25 cellular contexts compared by ENCODE assay signal in genomic region chr4:15378493-15378892, GRCh38. TPM values are rescaled to one million over a fixed set of nuclear protein-coding genes. Genes with fewer than 3 reads are reported as not detected.
DNase-seq lines count a peak whose midpoint lies in the region; ATAC-seq and TF ChIP-seq lines count a peak whose summit lies in the region.
"Had no signal": no experiment of that assay in that cellular context is flagged by ENCODE, and none has a peak within 500 bp of the region (broad histone marks: within the 10 kb centered on the region; RNA-seq: fewer than 3 reads in every experiment).

No MANE protein-coding gene starts in this region.

- TF ChIP-seq POLR2A in gastroesophageal sphincter (IDR thresholded peaks at IDR 0.05) = no peak

- H3K36me3 ChIP-seq in SK-N-SH (replicated peaks in 1 of 2; ENCODE audit: control insufficient read depth in 1 of 2, insufficient read depth in 2 of 2, low read length in 1 of 2) = no peaks in the 10 kb centered on the region
- no peaks in the 10 kb centered on the region for H3K36me3 ChIP-seq in Loucy (ENCODE audit: insufficient read depth, low read length)
- H3K36me3 ChIP-seq in gastroesophageal sphincter = no peaks in the 10 kb centered on the region
- H3K36me3 ChIP-seq in smooth muscle cell (ENCODE audit: low read depth) = no peaks in the 10 kb centered on the region
- H3K36me3 ChIP-seq: BE2C had no signal

- TF ChIP-seq CTCF in SK-N-SH (IDR thresholded peaks at IDR 0.05) = no peak
- no peak for TF ChIP-seq CTCF in Loucy (conservative IDR thresholded peaks at IDR 0.05; ENCODE audit: low read length)
- no peak for TF ChIP-seq CTCF in gastroesophageal sphincter (IDR thresholded peaks at IDR 0.05)
- TF ChIP-seq CTCF in smooth muscle cell (IDR thresholded peaks at IDR 0.05; ENCODE audit: borderline replicate concordance, insufficient read depth, poor library complexity, severe bottlenecking) = no peak

- DNase-seq in SK-N-SH = no peak
- DNase-seq in smooth muscle cell (lab: John Stamatoyannopoulos, UW; ENCODE audit: unreplicated experiment) = no peak
- DNase-seq in GOT3 (lab: John Stamatoyannopoulos, UW) = no peak
- no peak for DNase-seq in NK-92 (lab: John Stamatoyannopoulos, UW; ENCODE audit: unreplicated experiment)
- no peak for DNase-seq in SHP77 (lab: John Stamatoyannopoulos, UW)
- DNase-seq: BE2C; Caco-2; CD4-positive, alpha-beta T cell; DMS153; GDM1; KBM-7; NCI-H1417 treated with DMSO at 0.1 percent for 48 hours; NCI-H187 treated with DMSO at 0.1 percent for 48 hours; NCI-H226; NCI-H524 treated with DMSO at 0.1 percent for 48 hours; PC-3 had no signal

- H3K27ac ChIP-seq in SK-N-SH (ENCODE audit: low read depth in 2 of 2, low read length in 1 of 2) (no peak overlapping the region), gastroesophageal sphincter (peak overlapping the region in 3 of 4 donors; percentile 7 to 34 (median 25)), smooth muscle cell (ENCODE audit: low read depth) (peak overlapping the region; percentile 22)
- H3K27ac ChIP-seq: 22Rv1, RWPE1 had no signal

- H3K27me3 ChIP-seq in SK-N-SH (ENCODE audit: insufficient read depth) (no peaks in the 10 kb centered on the region), Loucy (ENCODE audit: insufficient read depth, low read length, poor library complexity, severe bottlenecking) (no peaks in the 10 kb centered on the region), gastroesophageal sphincter (no peaks in the 10 kb centered on the region), smooth muscle cell (ENCODE audit: low read depth) (no peaks in the 10 kb centered on the region)
- H3K27me3 ChIP-seq: BE2C had no signal

- POLR2A ChIA-PET in SK-N-SH (lab: Yijun Ruan, JAX) = no interaction called here

- no peaks in the 10 kb centered on the region for H3K79me2 ChIP-seq in SK-N-SH (ENCODE audit: insufficient read depth)
- no peaks in the 10 kb centered on the region for H3K79me2 ChIP-seq in Loucy (ENCODE audit: insufficient read depth, low read length)
- no peaks in the 10 kb centered on the region for H3K79me2 ChIP-seq in smooth muscle cell (ENCODE audit: low read depth)

- no peaks in the 10 kb centered on the region for H3F3A ChIP-seq in SK-N-SH (replicated peaks; ENCODE audit: insufficient read depth)
- no peaks in the 10 kb centered on the region; the same call in 1 of the 2 replicates for H3F3A ChIP-seq in Loucy (ENCODE audit: low read depth)
- peaks cover 8% of the 10 kb centered on the region for H3F3A ChIP-seq in smooth muscle cell (ENCODE audit: low read depth)

- 26% methylated on average over 1 of the region's 1 CpG for WGBS in SK-N-SH (ENCODE audit: low lambda C conversion rate)
- WGBS in gastroesophageal sphincter (ENCODE audit: low coverage in 1 of 2), 2 donors = 0 to 13% methylated on average over 1 of the region's 1 CpG
- WGBS in smooth muscle cell (ENCODE audit: low lambda C conversion rate) = 42% methylated on average over 1 of the region's 1 CpG

- H3K4me1 ChIP-seq in SK-N-SH (ENCODE audit: control insufficient read depth in 1 of 2, insufficient read depth in 2 of 2, low read depth in 1 of 2, low read length in 1 of 2) (peaks cover 2 to 13% of the 10 kb centered on the region in 2 experiments), Loucy (ENCODE audit: insufficient read depth, low read length, poor library complexity, severe bottlenecking) (peaks cover 57% of the 10 kb centered on the region), gastroesophageal sphincter (peaks cover 0 to 51% (median 10%) of the 10 kb centered on the region in 3 donors), smooth muscle cell (ENCODE audit: low read depth) (peaks cover 11% of the 10 kb centered on the region)
- H3K4me1 ChIP-seq: BE2C, Caco-2 had no signal

- TF ChIP-seq EP300 in SK-N-SH (IDR thresholded peaks at IDR 0.05; ENCODE audit: borderline replicate concordance in 1 of 2, low read depth in 1 of 2, low read length in 1 of 2) (no peak), gastroesophageal sphincter (IDR thresholded peaks at IDR 0.05) (no peak)

- no peaks in the 10 kb centered on the region for H3K9me2 ChIP-seq in SK-N-SH
- no peaks in the 10 kb centered on the region for H3K9me2 ChIP-seq in Loucy (replicated peaks; ENCODE audit: low read depth, low read length)

- H4K20me1 ChIP-seq in SK-N-SH (ENCODE audit: insufficient read depth) = no peaks in the 10 kb centered on the region
- no peaks in the 10 kb centered on the region for H4K20me1 ChIP-seq in Loucy (ENCODE audit: insufficient read depth, low read length, poor library complexity, severe bottlenecking)
- H4K20me1 ChIP-seq in smooth muscle cell (ENCODE audit: low read depth) = no peaks in the 10 kb centered on the region

- H3K4me3 ChIP-seq in SK-N-SH (ENCODE audit: low read depth in 2 of 2, low read length in 1 of 2) = no peak overlapping the region
- no peak overlapping the region for H3K4me3 ChIP-seq in Loucy (ENCODE audit: low read length, poor library complexity, severe bottlenecking)
- no peak overlapping the region for H3K4me3 ChIP-seq in gastroesophageal sphincter
- no peak overlapping the region for H3K4me3 ChIP-seq in smooth muscle cell

- no peak overlapping the region for H2AFZ ChIP-seq in SK-N-SH (ENCODE audit: low read depth)
- H2AFZ ChIP-seq in Loucy (ENCODE audit: low read length) = no peak overlapping the region
- no peak overlapping the region for H2AFZ ChIP-seq in smooth muscle cell (ENCODE audit: low read depth)

- H3K9me3 ChIP-seq in SK-N-SH (no peaks in the 10 kb centered on the region), Loucy (ENCODE audit: insufficient read depth, low read depth, low read length) (no peaks in the 10 kb centered on the region), gastroesophageal sphincter (no peaks in the 10 kb centered on the region), smooth muscle cell (replicated peaks; ENCODE audit: low read depth) (no peaks in the 10 kb centered on the region)
- H3K9me3 ChIP-seq: BE2C, Caco-2 had no signal

- TF ChIP-seq RAD21 in SK-N-SH (IDR thresholded peaks at IDR 0.05; ENCODE audit: low read length) = no peak

- H3K4me2 ChIP-seq in SK-N-SH = 0 out of 2 replicates have a peak overlapping the region, but pooled peaks have one; percentile 3
- peak overlapping the region; percentile 39 for H3K4me2 ChIP-seq in Loucy (ENCODE audit: low read depth, low read length, poor library complexity, severe bottlenecking)
- H3K4me2 ChIP-seq in smooth muscle cell = peak overlapping the region; percentile 35

- CTCF ChIA-PET in SK-N-SH (lab: Yijun Ruan, JAX) = interaction anchor here (0.9 to 1.0 kb wide), 2 partner anchors 8 to 79 kb away, joined by 3 to 5 read pairs; no protein-coding TSS in a partner anchor

- ATAC-seq in SK-N-SH treated with all-trans-retinoic acid at 6 μM for 48 hours (no peak), gastroesophageal sphincter (no peak)
- ATAC-seq: HepG2, PC-3 had no signal

- H3K9ac ChIP-seq in SK-N-SH (no peak overlapping the region), Loucy (ENCODE audit: low read depth, low read length, poor library complexity, severe bottlenecking) (peak overlapping the region; percentile 5), smooth muscle cell (ENCODE audit: low read depth) (no peak overlapping the region)

TF ChIP-seq in SK-N-SH, 30 proteins besides CTCF, POLR2A, EP300 and RAD21 (continues in another document):
- TF ChIP-seq TCF12 (IDR thresholded peaks at IDR 0.05) (no peak), FOXJ3 (CRISPR knock-in tag; IDR thresholded peaks at IDR 0.05) (no peak), GATA2 (CRISPR knock-in tag; IDR thresholded peaks at IDR 0.05) (no peak)

TF ChIP-seq in SK-N-SH treated with all-trans-retinoic acid at 6 μM for 48 hours, 23 proteins besides CTCF, POLR2A, EP300 and RAD21 (continues in another document):
- TF ChIP-seq CSDC2 (CRISPR knock-in tag; IDR thresholded peaks at IDR 0.05) = no peak
- no peak for TF ChIP-seq OSR1 (CRISPR knock-in tag; IDR thresholded peaks at IDR 0.05)
- TF ChIP-seq ZNF70 (CRISPR knock-in tag; IDR thresholded peaks at IDR 0.05) = no peak
- no peak for TF ChIP-seq TSHZ2 (CRISPR knock-in tag; IDR thresholded peaks at IDR 0.05)
- TF ChIP-seq, protein P1, sequence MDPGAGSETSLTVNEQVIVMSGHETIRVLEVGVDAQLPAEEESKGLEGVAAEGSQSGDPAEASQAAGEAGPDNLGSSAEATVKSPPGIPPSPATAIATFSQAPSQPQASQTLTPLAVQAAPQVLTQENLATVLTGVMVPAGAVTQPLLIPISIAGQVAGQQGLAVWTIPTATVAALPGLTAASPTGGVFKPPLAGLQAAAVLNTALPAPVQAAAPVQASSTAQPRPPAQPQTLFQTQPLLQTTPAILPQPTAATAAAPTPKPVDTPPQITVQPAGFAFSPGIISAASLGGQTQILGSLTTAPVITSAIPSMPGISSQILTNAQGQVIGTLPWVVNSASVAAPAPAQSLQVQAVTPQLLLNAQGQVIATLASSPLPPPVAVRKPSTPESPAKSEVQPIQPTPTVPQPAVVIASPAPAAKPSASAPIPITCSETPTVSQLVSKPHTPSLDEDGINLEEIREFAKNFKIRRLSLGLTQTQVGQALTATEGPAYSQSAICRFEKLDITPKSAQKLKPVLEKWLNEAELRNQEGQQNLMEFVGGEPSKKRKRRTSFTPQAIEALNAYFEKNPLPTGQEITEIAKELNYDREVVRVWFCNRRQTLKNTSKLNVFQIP (CRISPR knock-in tag; IDR thresholded peaks at IDR 0.05; ENCODE audit: borderline replicate concordance, low read depth) = no peak

RNA-seq across cellular contexts. Expression of gene C1QTNF7, which starts 49.3 kb away (rescaled TPM):
- polyA plus RNA-seq in SK-N-SH (2012; rRNA removed) (not detected in 2 replicates), smooth muscle cell (0.91 and 2.3 TPM in 2 replicates)
- polyA plus RNA-seq in SK-N-SH (2012; cell fraction: cytosol; rRNA removed) = 0.01 and 0.07 TPM in 2 replicates
- not detected in 2 replicates for polyA plus RNA-seq in SK-N-SH (2012; cell fraction: nucleus; rRNA removed)
- total RNA-seq in gastroesophageal sphincter (10 to 100 TPM; 21.1 to 52.1 (median 37.6) TPM), smooth muscle cell (1.6 and 5.3 TPM in 2 replicates)
- total RNA-seq: Caco-2; CD4-positive, alpha-beta T cell; Daoy; H1; HepG2; PC-3; SK-MEL-5 had no signal
- polyA plus RNA-seq: H1, HepG2 had no signal

Comparison
In these comparisons a context has a peak if more than half of its experiments do, and no peak if none do; other contexts are left out.
1. H3K27ac ChIP-seq: peak in gastroesophageal sphincter (3 of 4) and smooth muscle cell (single experiment); none in SK-N-SH (0 of 2).
2. Peak in every context shown above with its lines, with median percentiles within 50 percentile points of each other: H3K4me2 ChIP-seq.